8 cellular contexts compared by ENCODE assay signal in the genomic region with DNA sequence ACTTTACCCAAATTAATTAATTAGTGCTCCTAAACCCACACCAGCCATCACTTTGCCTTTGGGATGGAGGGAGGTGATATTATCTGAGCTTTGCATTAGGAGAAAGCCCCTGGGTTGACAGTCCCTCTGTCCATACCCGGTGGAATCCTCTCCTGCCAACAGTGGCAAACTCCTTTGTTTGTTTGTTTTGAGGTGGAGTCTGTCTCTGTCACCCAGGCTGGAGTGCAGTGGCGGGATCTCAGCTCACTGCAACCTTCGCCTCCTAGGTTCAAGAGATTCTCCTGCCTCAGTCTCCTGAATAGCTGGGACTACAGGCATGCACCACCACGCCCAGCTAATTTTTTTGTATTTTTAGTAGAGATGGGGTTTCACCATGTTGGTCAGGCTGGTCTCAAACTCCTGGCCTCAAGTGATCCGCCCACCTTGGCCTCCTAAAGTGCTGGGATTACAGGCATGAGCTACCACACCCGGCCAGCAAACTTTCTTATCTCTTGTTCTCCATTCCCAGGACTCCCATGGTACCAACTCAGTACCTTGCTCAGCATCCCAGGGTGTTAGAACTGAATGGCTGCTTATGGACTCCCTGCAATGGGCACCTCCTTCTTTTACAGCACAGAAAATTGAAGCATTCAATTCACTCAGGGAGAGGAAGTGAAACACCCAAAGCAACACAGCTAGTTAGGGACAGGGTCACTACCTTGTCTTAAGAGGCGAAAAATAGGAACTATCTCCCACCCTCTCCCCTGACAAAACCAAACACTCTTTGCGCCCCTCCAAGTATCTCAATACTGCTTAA. TPM values are rescaled to one million over a fixed set of nuclear protein-coding genes. Genes with fewer than 3 reads are reported as not detected.
DNase-seq lines count a peak whose midpoint lies in the region; ATAC-seq and TF ChIP-seq lines count a peak whose summit lies in the region.
"Not testable (repeated sequence)": the region's sequence is repeated elsewhere in the genome, so short reads cannot be mapped to it uniquely, and the experiment has no call there.

No MANE protein-coding gene starts in this region.

- ATAC-seq in GM19324 (IDR thresholded peaks at IDR 0.05; ENCODE audit: low FRiP score, unreplicated experiment) (peak; percentile 22), HG02610 (IDR thresholded peaks at IDR 0.05; ENCODE audit: unreplicated experiment) (peak; percentile 26), HG03558 (IDR thresholded peaks at IDR 0.05; ENCODE audit: extremely low read depth, unreplicated experiment) (peak; percentile 27)
- ATAC-seq in activated naive CD8-positive, alpha-beta T cell treated with anti-CD3 and anti-CD28 coated beads, Interleukin-2, amount 50 U/mL, for 24 hours; right lobe of liver: not testable (repeated sequence)

- not testable (repeated sequence) for H3K27me3 ChIP-seq in CD4-positive, alpha-beta memory T cell (ENCODE audit: insufficient read depth, low read length); SK-N-SH (ENCODE audit: insufficient read depth); right lobe of liver; spleen (replicated peaks in 1 of 7)

- POLR2A ChIA-PET in CD4-positive, alpha-beta memory T cell (lab: Charles Lee; ENCODE audit: partially characterized antibody) = interaction anchor here (0.8 to 5.7 kb wide), 15 partner anchors 8 to 659 kb away, joined by 3 to 112 read pairs (median 5); partner anchors contain the start of genes BBIP1 and SHOC2
- POLR2A ChIA-PET in SK-N-SH (lab: Yijun Ruan, JAX) = not testable (repeated sequence)

- peak overlapping the region; percentile 91 to 100 (median 99) for H3K27ac Mint-ChIP-seq in CD4-positive, alpha-beta memory T cell
- peak overlapping the region; percentile 82 for H3K27ac Mint-ChIP-seq in activated naive CD8-positive, alpha-beta T cell treated with anti-CD3 and anti-CD28 coated beads, Interleukin-2, amount 50 U/mL, for 24 hours

- H3K36me3 Mint-ChIP-seq in CD4-positive, alpha-beta memory T cell = peaks cover 5 to 11% of the 10 kb centered on the region in 2 donors
- not testable (repeated sequence) for H3K36me3 Mint-ChIP-seq in activated naive CD8-positive, alpha-beta T cell treated with anti-CD3 and anti-CD28 coated beads, Interleukin-2, amount 50 U/mL, for 24 hours (ENCODE audit: low read depth)

- not testable (repeated sequence) for H3K9me3 ChIP-seq in CD4-positive, alpha-beta memory T cell (ENCODE audit: control insufficient read depth in 1 of 2, low read length in 2 of 2); SK-N-SH; right lobe of liver; spleen

- peaks cover 77 to 97% (median 86%) of the 10 kb centered on the region in 4 donors for H3K4me1 Mint-ChIP-seq in CD4-positive, alpha-beta memory T cell
- H3K4me1 Mint-ChIP-seq in activated naive CD8-positive, alpha-beta T cell treated with anti-CD3 and anti-CD28 coated beads, Interleukin-2, amount 50 U/mL, for 24 hours = peaks cover 94% of the 10 kb centered on the region

- not testable (repeated sequence) for H3K9me3 Mint-ChIP-seq in CD4-positive, alpha-beta memory T cell; activated naive CD8-positive, alpha-beta T cell treated with anti-CD3 and anti-CD28 coated beads, Interleukin-2, amount 50 U/mL, for 24 hours

- H3K4me3 Mint-ChIP-seq in CD4-positive, alpha-beta memory T cell = peak overlapping the region; percentile 35 to 99 (median 61)
- peak overlapping the region; percentile 22 for H3K4me3 Mint-ChIP-seq in activated naive CD8-positive, alpha-beta T cell treated with anti-CD3 and anti-CD28 coated beads, Interleukin-2, amount 50 U/mL, for 24 hours

- CTCF ChIA-PET in CD4-positive, alpha-beta memory T cell (lab: Charles Lee; ENCODE audit: partially characterized antibody) = interaction anchor here (0.8 to 2.7 kb wide), 7 partner anchors 9 to 121 kb away, joined by 3 to 22 read pairs (median 6); no protein-coding TSS in a partner anchor
- CTCF ChIA-PET in SK-N-SH (lab: Yijun Ruan, JAX) = interaction anchor here (1.0 to 2.1 kb wide), 3 partner anchors 14 to 121 kb away, joined by 3 to 8 read pairs (median 3); no protein-coding TSS in a partner anchor

- H3F3A ChIP-seq in SK-N-SH (replicated peaks; ENCODE audit: insufficient read depth) = not testable (repeated sequence)

- not testable (repeated sequence) for TF ChIP-seq CTCF in SK-N-SH (IDR thresholded peaks at IDR 0.05); right lobe of liver (IDR thresholded peaks at IDR 0.05); spleen (IDR thresholded peaks at IDR 0.05 in 8 of 11, conservative IDR thresholded peaks at IDR 0.05 in 3 of 11)

- not testable (repeated sequence) for H3K79me2 ChIP-seq in SK-N-SH (ENCODE audit: insufficient read depth)

- H2AFZ ChIP-seq in SK-N-SH (ENCODE audit: low read depth) = not testable (repeated sequence)

- not testable (repeated sequence) for H3K9me2 ChIP-seq in SK-N-SH

- H3K4me2 ChIP-seq in SK-N-SH = not testable (repeated sequence)

- not testable (repeated sequence) for H3K4me3 ChIP-seq in CD4-positive, alpha-beta memory T cell (ENCODE audit: low read length in 2 of 2); SK-N-SH (ENCODE audit: low read depth in 2 of 2, low read length in 1 of 2); right lobe of liver
- peak overlapping the region in 1 of 8 donors; percentile 21 for H3K4me3 ChIP-seq in spleen

- not testable (repeated sequence) for TF ChIP-seq POLR2A in right lobe of liver (IDR thresholded peaks at IDR 0.05); spleen (IDR thresholded peaks at IDR 0.05)

- intact Hi-C loops in CD4-positive, alpha-beta memory T cell (cut with micrococcal nuclease); right lobe of liver (cut with DNase I); spleen (cut with DNase I; ENCODE audit: low total_unique reads): not testable (repeated sequence)

- not testable (repeated sequence) for H4K20me1 ChIP-seq in SK-N-SH (ENCODE audit: insufficient read depth)

- H3K9ac ChIP-seq in SK-N-SH = not testable (repeated sequence)

- H3K27me3 Mint-ChIP-seq in CD4-positive, alpha-beta memory T cell; activated naive CD8-positive, alpha-beta T cell treated with anti-CD3 and anti-CD28 coated beads, Interleukin-2, amount 50 U/mL, for 24 hours: not testable (repeated sequence)

- not testable (repeated sequence) for H3K36me3 ChIP-seq in CD4-positive, alpha-beta memory T cell (ENCODE audit: insufficient read depth, low read length); SK-N-SH (replicated peaks in 1 of 2; ENCODE audit: control insufficient read depth in 1 of 2, insufficient read depth in 2 of 2, low read length in 1 of 2); right lobe of liver; spleen

- H3K27ac ChIP-seq in CD4-positive, alpha-beta memory T cell (ENCODE audit: low read depth, low read length) = peak overlapping the region; percentile 98
- H3K27ac ChIP-seq in SK-N-SH (ENCODE audit: low read depth in 2 of 2, low read length in 1 of 2) (peak overlapping the region in 1 of 2 experiments; percentile 53; a peak in 2 of 4 replicates), right lobe of liver (peak overlapping the region in 2 of 3 donors; percentile 25 to 34), spleen (peak overlapping the region; percentile 82 to 100 (median 99))

- not testable (repeated sequence) for DNase-seq in CD4-positive, alpha-beta memory T cell; SK-N-SH; activated naive CD8-positive, alpha-beta T cell treated with anti-CD3 and anti-CD28 coated beads, Interleukin-2, amount 50 U/mL, for 24 hours; right lobe of liver; spleen

- whole genome bisulfite sequencing in SK-N-SH (ENCODE audit: low lambda C conversion rate) = 86% methylated on average over 8 of the region's 8 CpGs
- WGBS in right lobe of liver (ENCODE audit: insufficient coverage, low coverage, low lambda C conversion rate, missing lambda C conversion rate) = 68% methylated on average over 8 of the region's 8 CpGs
- 74 to 81% (median 77%) methylated on average over 8 of the region's 8 CpGs for WGBS in spleen, 5 donors

- 0 out of 4 replicates have a peak, but pooled peaks of 1 of the 2 experiments have one; percentile 25 for TF ChIP-seq EP300 in SK-N-SH (IDR thresholded peaks at IDR 0.05; ENCODE audit: borderline replicate concordance in 1 of 2, low read depth in 1 of 2, low read length in 1 of 2)

- not testable (repeated sequence) for TF ChIP-seq RAD21 in SK-N-SH (IDR thresholded peaks at IDR 0.05; ENCODE audit: low read length)

- peaks cover 93% of the 10 kb centered on the region for H3K4me1 ChIP-seq in CD4-positive, alpha-beta memory T cell (ENCODE audit: insufficient read depth, low read length)
- peaks cover 0 to 25% of the 10 kb centered on the region in 2 experiments; a peak in 2 of 4 replicates for H3K4me1 ChIP-seq in SK-N-SH (ENCODE audit: control insufficient read depth in 1 of 2, insufficient read depth in 2 of 2, low read depth in 1 of 2, low read length in 1 of 2)
- H3K4me1 ChIP-seq in right lobe of liver = peaks cover 0 to 23% (median 2%) of the 10 kb centered on the region in 4 donors
- peaks cover 74 to 92% (median 91%) of the 10 kb centered on the region in 6 donors for H3K4me1 ChIP-seq in spleen

RNA-seq across cellular contexts. Expression of gene PDCD4, which starts 4.5 kb away (rescaled TPM):
- total RNA-seq in CD4-positive, alpha-beta memory T cell = 100 to 1,000 TPM; 358 to 376 TPM
- polyA plus RNA-seq in CD4-positive, alpha-beta memory T cell = 100 to 1,000 TPM; 329 to 494 TPM
- polyA plus RNA-seq in SK-N-SH (2012; rRNA removed) (23.3 and 31.1 TPM in 2 replicates), spleen (100 to 1,000 TPM; 121 to 204 (median 176) TPM)
- 33.5 and 54.6 TPM in 2 replicates for polyA plus RNA-seq in SK-N-SH (2012; cell fraction: cytosol; rRNA removed)
- polyA plus RNA-seq in SK-N-SH (2012; cell fraction: nucleus; rRNA removed) = 6.9 and 18.3 TPM in 2 replicates
- total RNA-seq in right lobe of liver (100 to 1,000 TPM in 1 of 6 experiments, 10 to 100 TPM in 5; 10.8 to 105 (median 32.5) TPM), spleen (100 to 1,000 TPM; 128 to 201 (median 146) TPM)

RNA-seq across cellular contexts. Expression of gene BBIP1, which starts 51.8 kb away (rescaled TPM):
- 10 to 100 TPM; 42.9 to 46.8 TPM for total RNA-seq in CD4-positive, alpha-beta memory T cell
- 10 to 100 TPM; 24.4 to 28.5 TPM for polyA plus RNA-seq in CD4-positive, alpha-beta memory T cell
- polyA plus RNA-seq in SK-N-SH (2012; rRNA removed) (16.2 and 21.9 TPM in 2 replicates), spleen (10 to 100 TPM; 22.3 to 27.5 (median 22.5) TPM)
- polyA plus RNA-seq in SK-N-SH (2012; cell fraction: cytosol; rRNA removed) = 27.8 and 39.7 TPM in 2 replicates
- 10.9 and 26.4 TPM in 2 replicates for polyA plus RNA-seq in SK-N-SH (2012; cell fraction: nucleus; rRNA removed)
- total RNA-seq in right lobe of liver (10 to 100 TPM in 5 of 6 experiments, 1 to 10 TPM in 1; 9.4 to 15.7 (median 11.5) TPM), spleen (10 to 100 TPM; 20.7 to 40.0 (median 34.4) TPM)

RNA-seq across cellular contexts. Expression of gene SHOC2, which starts 52.2 kb away (rescaled TPM):
- total RNA-seq in CD4-positive, alpha-beta memory T cell = 10 to 100 TPM; 67.9 to 69.4 TPM
- 10 to 100 TPM; 49.8 to 61.3 TPM for polyA plus RNA-seq in CD4-positive, alpha-beta memory T cell
- polyA plus RNA-seq in SK-N-SH (2012; rRNA removed) (6.9 and 10.6 TPM in 2 replicates), spleen (10 to 100 TPM; 17.6 to 24.5 (median 20.5) TPM)
- 13.4 and 15.9 TPM in 2 replicates for polyA plus RNA-seq in SK-N-SH (2012; cell fraction: cytosol; rRNA removed)
- 3.3 and 7.3 TPM in 2 replicates for polyA plus RNA-seq in SK-N-SH (2012; cell fraction: nucleus; rRNA removed)
- total RNA-seq in right lobe of liver (10 to 100 TPM; 16.0 to 28.6 (median 22.2) TPM), spleen (10 to 100 TPM; 60.6 to 80.4 (median 72.2) TPM)
